Comparison of ENCODE assay signal across 8 cellular contexts in the genomic region with DNA sequence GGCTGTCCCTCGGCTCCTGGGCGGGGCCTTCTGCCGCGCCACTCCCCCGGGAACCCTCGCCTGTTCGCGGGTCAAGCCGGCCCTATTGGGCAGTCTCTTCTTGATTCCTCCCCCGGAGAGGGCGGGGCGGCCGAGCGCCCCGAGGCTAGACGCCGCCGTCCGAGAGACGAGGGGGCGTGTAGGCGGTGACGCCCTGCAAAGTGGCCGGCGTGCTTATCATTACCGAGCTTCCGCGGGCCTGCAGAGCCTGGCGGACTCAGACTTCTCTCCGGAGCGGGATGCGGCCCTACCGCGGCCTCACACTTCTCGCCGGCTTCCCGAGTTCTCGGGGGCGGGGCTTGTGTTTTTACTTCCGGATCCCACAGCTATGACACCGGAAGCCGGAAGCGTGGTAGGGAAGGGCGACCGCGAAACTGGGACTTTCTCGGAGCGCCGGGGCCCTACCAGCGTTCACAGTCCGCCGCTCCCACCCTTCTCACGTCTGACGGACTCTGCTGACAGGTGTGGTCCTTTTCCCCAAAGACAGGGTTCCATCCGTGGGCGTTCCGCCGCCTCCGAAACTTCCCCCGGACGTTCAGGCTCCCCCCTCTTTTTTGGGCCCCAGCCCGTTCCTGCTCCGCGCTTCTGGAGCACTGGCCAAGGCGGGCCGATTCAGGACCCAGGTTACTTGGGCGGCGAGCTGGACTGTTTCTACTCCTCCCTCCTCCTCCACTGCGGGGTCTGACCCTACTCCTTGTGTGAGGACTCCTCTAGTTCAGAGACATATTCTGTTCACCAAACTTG.
A peak's percentile ranks its signal among the peaks of the same experiment; 100 is the strongest.
DNase-seq lines count a peak whose midpoint lies in the region; FAIRE-seq and TF ChIP-seq lines count a peak whose summit lies in the region.

A gene with protein sequence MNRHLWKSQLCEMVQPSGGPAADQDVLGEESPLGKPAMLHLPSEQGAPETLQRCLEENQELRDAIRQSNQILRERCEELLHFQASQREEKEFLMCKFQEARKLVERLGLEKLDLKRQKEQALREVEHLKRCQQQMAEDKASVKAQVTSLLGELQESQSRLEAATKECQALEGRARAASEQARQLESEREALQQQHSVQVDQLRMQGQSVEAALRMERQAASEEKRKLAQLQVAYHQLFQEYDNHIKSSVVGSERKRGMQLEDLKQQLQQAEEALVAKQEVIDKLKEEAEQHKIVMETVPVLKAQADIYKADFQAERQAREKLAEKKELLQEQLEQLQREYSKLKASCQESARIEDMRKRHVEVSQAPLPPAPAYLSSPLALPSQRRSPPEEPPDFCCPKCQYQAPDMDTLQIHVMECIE (plus strand): TSS at position 376 of the 783 bp plus-strand sequence. CDS start 4,383 bp downstream, outside the sequence.

- no peaks in the 10 kb centered on the region for H3K27me3 Mint-ChIP-seq in nephron progenitor cell (ENCODE audit: low read depth, poor library complexity)
- no peaks in the 10 kb centered on the region for H3K27me3 Mint-ChIP-seq in stimulated activated naive CD8-positive, alpha-beta T cell treated with anti-CD3 and anti-CD28 coated beads, Interleukin-15, Interleukin-2, amounts not matched to agents 100 ng/mL and 50 ng/mL, for 24 hours

- H3K36me3 ChIP-seq in Loucy (ENCODE audit: insufficient read depth, low read length): no peaks in the 10 kb centered on the region

- TF ChIP-seq POLR2A in H54 (IDR thresholded peaks at IDR 0.05; ENCODE audit: low read depth, low read length) (no peak), Raji (IDR thresholded peaks at IDR 0.05; ENCODE audit: insufficient read depth, low read depth, low read length) (peak; percentile 58; the same call in 1 of the 2 replicates)

- H3K4me3 Mint-ChIP-seq in nephron progenitor cell: peak within 1 kb of the TSS; percentile 87
- peak within 1 kb of the TSS; percentile 99 for H3K4me3 Mint-ChIP-seq in stimulated activated naive CD8-positive, alpha-beta T cell treated with anti-CD3 and anti-CD28 coated beads, Interleukin-15, Interleukin-2, amounts not matched to agents 100 ng/mL and 50 ng/mL, for 24 hours

- H3K27me3 ChIP-seq in Loucy (ENCODE audit: insufficient read depth, low read length, poor library complexity, severe bottlenecking): no peaks in the 10 kb centered on the region

- H3K9me2 ChIP-seq in Loucy (replicated peaks; ENCODE audit: low read depth, low read length): no peaks in the 10 kb centered on the region

- H4K20me1 ChIP-seq in Loucy (ENCODE audit: insufficient read depth, low read length, poor library complexity, severe bottlenecking): no peaks in the 10 kb centered on the region

- no peak for FAIRE-seq in H54 (lab: Jason Lieb, UNC)

- peak within 1 kb of the TSS; percentile 95 for H3K4me2 ChIP-seq in Loucy (ENCODE audit: low read depth, low read length, poor library complexity, severe bottlenecking)

- peaks cover 44% of the 10 kb centered on the region for H3K79me2 ChIP-seq in Loucy (ENCODE audit: insufficient read depth, low read length)

- no peak for TF ChIP-seq CTCF in Loucy (conservative IDR thresholded peaks at IDR 0.05; ENCODE audit: low read length)
- no peak for TF ChIP-seq CTCF in fibroblast of pulmonary artery (IDR thresholded peaks at IDR 0.05; ENCODE audit: low read length, missing control alignments)
- TF ChIP-seq CTCF in nephron progenitor cell (IDR thresholded peaks at IDR 0.05): no peak

- H3K9me3 ChIP-seq in Loucy (ENCODE audit: insufficient read depth, low read depth, low read length): no peaks in the 10 kb centered on the region

- H3K9me3 Mint-ChIP-seq in nephron progenitor cell: peaks cover 60% of the 10 kb centered on the region
- H3K9me3 Mint-ChIP-seq in stimulated activated naive CD8-positive, alpha-beta T cell treated with anti-CD3 and anti-CD28 coated beads, Interleukin-15, Interleukin-2, amounts not matched to agents 100 ng/mL and 50 ng/mL, for 24 hours: no peaks in the 10 kb centered on the region

- H3K4me3 ChIP-seq in Loucy (ENCODE audit: low read length, poor library complexity, severe bottlenecking) (peak within 1 kb of the TSS; percentile 87), fibroblast of pulmonary artery (replicated peaks; ENCODE audit: low read depth, low read length) (peak within 1 kb of the TSS; percentile 78)

- peak within 1 kb of the TSS; percentile 91 for H3K9ac ChIP-seq in Loucy (ENCODE audit: low read depth, low read length, poor library complexity, severe bottlenecking)

- peak within 1 kb of the TSS; percentile 78 for H2AFZ ChIP-seq in Loucy (ENCODE audit: low read length)

- H3K4me1 ChIP-seq in Loucy (ENCODE audit: insufficient read depth, low read length, poor library complexity, severe bottlenecking): peaks cover 35% of the 10 kb centered on the region

- no peaks in the 10 kb centered on the region for H3F3A ChIP-seq in Loucy (ENCODE audit: low read depth)

- DNase-seq in EL: peak; percentile 87
- peak; percentile 87 for DNase-seq in H54 (ENCODE audit: insufficient read length, low spot score)
- peak; percentile 77 for DNase-seq in activated T-helper 9 cell treated with anti-CD3 and anti-CD28 coated beads, Interleukin-2, amount 50 U/mL, for 16 hours (ENCODE audit: low read depth)
- peak; percentile 91 for DNase-seq in fibroblast of pulmonary artery (ENCODE audit: low read depth)
- DNase-seq in nephron progenitor cell: peak; percentile 87

- H3K27ac Mint-ChIP-seq in nephron progenitor cell: peak within 1 kb of the TSS; percentile 97
- H3K27ac Mint-ChIP-seq in stimulated activated naive CD8-positive, alpha-beta T cell treated with anti-CD3 and anti-CD28 coated beads, Interleukin-15, Interleukin-2, amounts not matched to agents 100 ng/mL and 50 ng/mL, for 24 hours: peak within 1 kb of the TSS; percentile 96

- H3K4me1 Mint-ChIP-seq in nephron progenitor cell: peaks cover 39% of the 10 kb centered on the region
- peaks cover 58% of the 10 kb centered on the region for H3K4me1 Mint-ChIP-seq in stimulated activated naive CD8-positive, alpha-beta T cell treated with anti-CD3 and anti-CD28 coated beads, Interleukin-15, Interleukin-2, amounts not matched to agents 100 ng/mL and 50 ng/mL, for 24 hours (ENCODE audit: low read depth)

- peaks cover 8% of the 10 kb centered on the region for H3K36me3 Mint-ChIP-seq in nephron progenitor cell (ENCODE audit: low read depth)
- H3K36me3 Mint-ChIP-seq in stimulated activated naive CD8-positive, alpha-beta T cell treated with anti-CD3 and anti-CD28 coated beads, Interleukin-15, Interleukin-2, amounts not matched to agents 100 ng/mL and 50 ng/mL, for 24 hours (ENCODE audit: low read depth): peaks cover 35% of the 10 kb centered on the region

Comparison
In these comparisons a context has a peak if more than half of its experiments do, and no peak if none do; other contexts are left out.
1. Peak in every context shown above with its lines: DNase-seq and H3K4me3 ChIP-seq.